ENCODE assay signal across 1 cellular context in the genomic region with DNA sequence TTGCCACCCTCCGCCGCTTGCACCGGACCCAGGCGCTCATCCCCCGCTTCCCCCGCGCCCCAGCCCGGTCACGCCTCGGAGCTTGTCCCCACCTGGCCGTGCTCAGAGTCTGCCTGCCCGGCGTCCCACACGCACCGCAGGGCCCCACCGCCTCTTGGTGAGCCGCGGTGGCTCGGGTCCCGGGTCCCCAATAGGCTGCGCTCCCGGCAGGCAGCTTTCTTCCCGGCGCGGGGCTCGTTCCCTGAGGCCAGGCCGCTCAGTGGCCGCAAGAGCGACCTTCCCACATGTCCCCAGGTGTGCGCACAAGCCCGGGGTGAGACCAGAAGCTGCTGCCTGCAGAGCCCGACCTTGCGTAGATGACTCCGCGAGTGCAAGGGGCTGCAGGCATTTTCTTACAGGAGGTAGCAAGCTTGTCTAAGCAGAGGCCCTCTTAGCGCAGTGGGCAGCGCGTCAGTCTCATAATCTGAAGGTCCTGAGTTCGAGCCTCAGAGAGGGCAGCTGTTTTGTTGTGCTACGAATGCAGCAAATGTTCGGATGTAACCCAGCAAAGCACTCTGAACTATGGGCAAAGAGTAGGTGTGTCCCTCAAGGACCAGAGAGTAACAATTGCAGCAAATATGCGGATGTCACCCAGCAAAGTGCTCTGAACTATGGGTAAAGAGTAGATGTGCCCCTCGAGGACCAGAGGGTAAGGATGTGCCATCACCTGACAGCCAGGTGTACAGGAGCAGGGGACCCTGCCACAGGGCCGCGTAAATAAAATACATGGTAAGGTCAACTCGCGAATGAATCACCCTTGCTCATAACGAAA.
A peak's percentile ranks its signal among the peaks of the same experiment; 100 is the strongest.
TF ChIP-seq lines count a peak whose summit lies in the region.

No MANE protein-coding gene starts in this region.

TF ChIP-seq in HepG2, 621 proteins besides CTCF, POLR2A, EP300 and RAD21 (continued from another document and continues in another):
- TF ChIP-seq, protein P1, sequence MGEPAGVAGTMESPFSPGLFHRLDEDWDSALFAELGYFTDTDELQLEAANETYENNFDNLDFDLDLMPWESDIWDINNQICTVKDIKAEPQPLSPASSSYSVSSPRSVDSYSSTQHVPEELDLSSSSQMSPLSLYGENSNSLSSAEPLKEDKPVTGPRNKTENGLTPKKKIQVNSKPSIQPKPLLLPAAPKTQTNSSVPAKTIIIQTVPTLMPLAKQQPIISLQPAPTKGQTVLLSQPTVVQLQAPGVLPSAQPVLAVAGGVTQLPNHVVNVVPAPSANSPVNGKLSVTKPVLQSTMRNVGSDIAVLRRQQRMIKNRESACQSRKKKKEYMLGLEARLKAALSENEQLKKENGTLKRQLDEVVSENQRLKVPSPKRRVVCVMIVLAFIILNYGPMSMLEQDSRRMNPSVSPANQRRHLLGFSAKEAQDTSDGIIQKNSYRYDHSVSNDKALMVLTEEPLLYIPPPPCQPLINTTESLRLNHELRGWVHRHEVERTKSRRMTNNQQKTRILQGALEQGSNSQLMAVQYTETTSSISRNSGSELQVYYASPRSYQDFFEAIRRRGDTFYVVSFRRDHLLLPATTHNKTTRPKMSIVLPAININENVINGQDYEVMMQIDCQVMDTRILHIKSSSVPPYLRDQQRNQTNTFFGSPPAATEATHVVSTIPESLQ (CRISPR knock-in tag; conservative IDR thresholded peaks at IDR 0.05), result peak; percentile 97
- no peak for TF ChIP-seq ZNF382 (CRISPR knock-in tag; IDR thresholded peaks at IDR 0.05; ENCODE audit: borderline replicate concordance)
- TF ChIP-seq FOXJ3 (CRISPR knock-in tag; IDR thresholded peaks at IDR 0.05; ENCODE audit: borderline replicate concordance), result peak; percentile 94
- TF ChIP-seq PHB2 (IDR thresholded peaks at IDR 0.05; ENCODE audit: partially characterized antibody), result no peak
- TF ChIP-seq, protein P2, sequence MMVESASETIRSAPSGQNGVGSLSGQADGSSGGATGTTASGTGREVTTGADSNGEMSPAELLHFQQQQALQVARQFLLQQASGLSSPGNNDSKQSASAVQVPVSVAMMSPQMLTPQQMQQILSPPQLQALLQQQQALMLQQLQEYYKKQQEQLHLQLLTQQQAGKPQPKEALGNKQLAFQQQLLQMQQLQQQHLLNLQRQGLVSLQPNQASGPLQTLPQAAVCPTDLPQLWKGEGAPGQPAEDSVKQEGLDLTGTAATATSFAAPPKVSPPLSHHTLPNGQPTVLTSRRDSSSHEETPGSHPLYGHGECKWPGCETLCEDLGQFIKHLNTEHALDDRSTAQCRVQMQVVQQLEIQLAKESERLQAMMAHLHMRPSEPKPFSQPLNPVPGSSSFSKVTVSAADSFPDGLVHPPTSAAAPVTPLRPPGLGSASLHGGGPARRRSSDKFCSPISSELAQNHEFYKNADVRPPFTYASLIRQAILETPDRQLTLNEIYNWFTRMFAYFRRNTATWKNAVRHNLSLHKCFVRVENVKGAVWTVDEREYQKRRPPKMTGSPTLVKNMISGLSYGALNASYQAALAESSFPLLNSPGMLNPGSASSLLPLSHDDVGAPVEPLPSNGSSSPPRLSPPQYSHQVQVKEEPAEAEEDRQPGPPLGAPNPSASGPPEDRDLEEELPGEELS (CRISPR knock-in tag; IDR thresholded peaks at IDR 0.05), result peak; percentile 84
- peak; percentile 97 for TF ChIP-seq SALL1 (CRISPR knock-in tag; IDR thresholded peaks at IDR 0.05)
- TF ChIP-seq, protein P3, sequence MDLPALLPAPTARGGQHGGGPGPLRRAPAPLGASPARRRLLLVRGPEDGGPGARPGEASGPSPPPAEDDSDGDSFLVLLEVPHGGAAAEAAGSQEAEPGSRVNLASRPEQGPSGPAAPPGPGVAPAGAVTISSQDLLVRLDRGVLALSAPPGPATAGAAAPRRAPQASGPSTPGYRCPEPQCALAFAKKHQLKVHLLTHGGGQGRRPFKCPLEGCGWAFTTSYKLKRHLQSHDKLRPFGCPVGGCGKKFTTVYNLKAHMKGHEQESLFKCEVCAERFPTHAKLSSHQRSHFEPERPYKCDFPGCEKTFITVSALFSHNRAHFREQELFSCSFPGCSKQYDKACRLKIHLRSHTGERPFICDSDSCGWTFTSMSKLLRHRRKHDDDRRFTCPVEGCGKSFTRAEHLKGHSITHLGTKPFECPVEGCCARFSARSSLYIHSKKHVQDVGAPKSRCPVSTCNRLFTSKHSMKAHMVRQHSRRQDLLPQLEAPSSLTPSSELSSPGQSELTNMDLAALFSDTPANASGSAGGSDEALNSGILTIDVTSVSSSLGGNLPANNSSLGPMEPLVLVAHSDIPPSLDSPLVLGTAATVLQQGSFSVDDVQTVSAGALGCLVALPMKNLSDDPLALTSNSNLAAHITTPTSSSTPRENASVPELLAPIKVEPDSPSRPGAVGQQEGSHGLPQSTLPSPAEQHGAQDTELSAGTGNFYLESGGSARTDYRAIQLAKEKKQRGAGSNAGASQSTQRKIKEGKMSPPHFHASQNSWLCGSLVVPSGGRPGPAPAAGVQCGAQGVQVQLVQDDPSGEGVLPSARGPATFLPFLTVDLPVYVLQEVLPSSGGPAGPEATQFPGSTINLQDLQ (CRISPR knock-in tag; IDR thresholded peaks at IDR 0.05), result peak; percentile 72; the same call in 1 of the 2 replicates
- no peak for TF ChIP-seq MLLT10 (CRISPR knock-in tag; IDR thresholded peaks at IDR 0.05)
- TF ChIP-seq PAX8 (CRISPR knock-in tag; IDR thresholded peaks at IDR 0.05; ENCODE audit: borderline replicate concordance), result peak; percentile 73; the same call in 1 of the 2 replicates
- 0 out of 2 replicates have a peak, but pooled peaks have one; percentile 50 for TF ChIP-seq ZNF879 (CRISPR knock-in tag; IDR thresholded peaks at IDR 0.05)
- TF ChIP-seq MEIS2 (CRISPR knock-in tag; IDR thresholded peaks at IDR 0.05), result peak; percentile 73
- TF ChIP-seq ZNF20 (CRISPR knock-in tag; IDR thresholded peaks at IDR 0.05), result no peak
- TF ChIP-seq, protein P4, sequence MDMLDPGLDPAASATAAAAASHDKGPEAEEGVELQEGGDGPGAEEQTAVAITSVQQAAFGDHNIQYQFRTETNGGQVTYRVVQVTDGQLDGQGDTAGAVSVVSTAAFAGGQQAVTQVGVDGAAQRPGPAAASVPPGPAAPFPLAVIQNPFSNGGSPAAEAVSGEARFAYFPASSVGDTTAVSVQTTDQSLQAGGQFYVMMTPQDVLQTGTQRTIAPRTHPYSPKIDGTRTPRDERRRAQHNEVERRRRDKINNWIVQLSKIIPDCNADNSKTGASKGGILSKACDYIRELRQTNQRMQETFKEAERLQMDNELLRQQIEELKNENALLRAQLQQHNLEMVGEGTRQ (IDR thresholded peaks at IDR 0.05; ENCODE audit: low read depth, low read length), result peak; percentile 50; the same call in 1 of the 2 replicates
- TF ChIP-seq, protein P4 (CRISPR knock-in tag; IDR thresholded peaks at IDR 0.05; ENCODE audit: borderline replicate concordance), result peak; percentile 34; the same call in 1 of the 2 replicates
- TF ChIP-seq SIX1 (CRISPR knock-in tag; IDR thresholded peaks at IDR 0.05; ENCODE audit: borderline replicate concordance), result 0 out of 2 replicates have a peak, but pooled peaks have one; percentile 43
- TF ChIP-seq MTF2 (CRISPR knock-in tag; IDR thresholded peaks at IDR 0.05; ENCODE audit: borderline replicate concordance), result no peak; the same call in 1 of the 2 replicates
- TF ChIP-seq, protein P5, sequence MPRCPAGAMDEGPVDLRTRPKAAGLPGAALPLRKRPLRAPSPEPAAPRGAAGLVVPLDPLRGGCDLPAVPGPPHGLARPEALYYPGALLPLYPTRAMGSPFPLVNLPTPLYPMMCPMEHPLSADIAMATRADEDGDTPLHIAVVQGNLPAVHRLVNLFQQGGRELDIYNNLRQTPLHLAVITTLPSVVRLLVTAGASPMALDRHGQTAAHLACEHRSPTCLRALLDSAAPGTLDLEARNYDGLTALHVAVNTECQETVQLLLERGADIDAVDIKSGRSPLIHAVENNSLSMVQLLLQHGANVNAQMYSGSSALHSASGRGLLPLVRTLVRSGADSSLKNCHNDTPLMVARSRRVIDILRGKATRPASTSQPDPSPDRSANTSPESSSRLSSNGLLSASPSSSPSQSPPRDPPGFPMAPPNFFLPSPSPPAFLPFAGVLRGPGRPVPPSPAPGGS (CRISPR knock-in tag; IDR thresholded peaks at IDR 0.05), result peak; percentile 77
- peak; percentile 93 for TF ChIP-seq ZNF792 (CRISPR knock-in tag; IDR thresholded peaks at IDR 0.05)
- TF ChIP-seq AHR (CRISPR knock-in tag; IDR thresholded peaks at IDR 0.05), result peak; percentile 84
- TF ChIP-seq, protein P6, sequence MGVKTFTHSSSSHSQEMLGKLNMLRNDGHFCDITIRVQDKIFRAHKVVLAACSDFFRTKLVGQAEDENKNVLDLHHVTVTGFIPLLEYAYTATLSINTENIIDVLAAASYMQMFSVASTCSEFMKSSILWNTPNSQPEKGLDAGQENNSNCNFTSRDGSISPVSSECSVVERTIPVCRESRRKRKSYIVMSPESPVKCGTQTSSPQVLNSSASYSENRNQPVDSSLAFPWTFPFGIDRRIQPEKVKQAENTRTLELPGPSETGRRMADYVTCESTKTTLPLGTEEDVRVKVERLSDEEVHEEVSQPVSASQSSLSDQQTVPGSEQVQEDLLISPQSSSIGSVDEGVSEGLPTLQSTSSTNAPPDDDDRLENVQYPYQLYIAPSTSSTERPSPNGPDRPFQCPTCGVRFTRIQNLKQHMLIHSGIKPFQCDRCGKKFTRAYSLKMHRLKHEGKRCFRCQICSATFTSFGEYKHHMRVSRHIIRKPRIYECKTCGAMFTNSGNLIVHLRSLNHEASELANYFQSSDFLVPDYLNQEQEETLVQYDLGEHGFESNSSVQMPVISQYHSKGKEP (CRISPR knock-in tag; IDR thresholded peaks at IDR 0.05), result peak; percentile 72; the same call in 1 of the 2 replicates
- TF ChIP-seq ZNF839 (CRISPR knock-in tag; IDR thresholded peaks at IDR 0.05; ENCODE audit: borderline replicate concordance), result peak; percentile 62; the same call in 1 of the 2 replicates
- no peak for TF ChIP-seq ZNF207 (IDR thresholded peaks at IDR 0.05; ENCODE audit: borderline replicate concordance)
- TF ChIP-seq ZNF556 (CRISPR knock-in tag; IDR thresholded peaks at IDR 0.05; ENCODE audit: borderline replicate concordance), result peak; percentile 99
- 0 out of 2 replicates have a peak, but pooled peaks have one; percentile 72 for TF ChIP-seq TOE1 (CRISPR knock-in tag; IDR thresholded peaks at IDR 0.05)
- TF ChIP-seq, protein P7, sequence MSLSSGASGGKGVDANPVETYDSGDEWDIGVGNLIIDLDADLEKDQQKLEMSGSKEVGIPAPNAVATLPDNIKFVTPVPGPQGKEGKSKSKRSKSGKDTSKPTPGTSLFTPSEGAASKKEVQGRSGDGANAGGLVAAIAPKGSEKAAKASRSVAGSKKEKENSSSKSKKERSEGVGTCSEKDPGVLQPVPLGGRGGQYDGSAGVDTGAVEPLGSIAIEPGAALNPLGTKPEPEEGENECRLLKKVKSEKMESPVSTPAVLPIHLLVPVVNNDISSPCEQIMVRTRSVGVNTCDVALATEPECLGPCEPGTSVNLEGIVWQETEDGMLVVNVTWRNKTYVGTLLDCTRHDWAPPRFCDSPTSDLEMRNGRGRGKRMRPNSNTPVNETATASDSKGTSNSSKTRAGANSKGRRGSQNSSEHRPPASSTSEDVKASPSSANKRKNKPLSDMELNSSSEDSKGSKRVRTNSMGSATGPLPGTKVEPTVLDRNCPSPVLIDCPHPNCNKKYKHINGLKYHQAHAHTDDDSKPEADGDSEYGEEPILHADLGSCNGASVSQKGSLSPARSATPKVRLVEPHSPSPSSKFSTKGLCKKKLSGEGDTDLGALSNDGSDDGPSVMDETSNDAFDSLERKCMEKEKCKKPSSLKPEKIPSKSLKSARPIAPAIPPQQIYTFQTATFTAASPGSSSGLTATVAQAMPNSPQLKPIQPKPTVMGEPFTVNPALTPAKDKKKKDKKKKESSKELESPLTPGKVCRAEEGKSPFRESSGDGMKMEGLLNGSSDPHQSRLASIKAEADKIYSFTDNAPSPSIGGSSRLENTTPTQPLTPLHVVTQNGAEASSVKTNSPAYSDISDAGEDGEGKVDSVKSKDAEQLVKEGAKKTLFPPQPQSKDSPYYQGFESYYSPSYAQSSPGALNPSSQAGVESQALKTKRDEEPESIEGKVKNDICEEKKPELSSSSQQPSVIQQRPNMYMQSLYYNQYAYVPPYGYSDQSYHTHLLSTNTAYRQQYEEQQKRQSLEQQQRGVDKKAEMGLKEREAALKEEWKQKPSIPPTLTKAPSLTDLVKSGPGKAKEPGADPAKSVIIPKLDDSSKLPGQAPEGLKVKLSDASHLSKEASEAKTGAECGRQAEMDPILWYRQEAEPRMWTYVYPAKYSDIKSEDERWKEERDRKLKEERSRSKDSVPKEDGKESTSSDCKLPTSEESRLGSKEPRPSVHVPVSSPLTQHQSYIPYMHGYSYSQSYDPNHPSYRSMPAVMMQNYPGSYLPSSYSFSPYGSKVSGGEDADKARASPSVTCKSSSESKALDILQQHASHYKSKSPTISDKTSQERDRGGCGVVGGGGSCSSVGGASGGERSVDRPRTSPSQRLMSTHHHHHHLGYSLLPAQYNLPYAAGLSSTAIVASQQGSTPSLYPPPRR (CRISPR knock-in tag; IDR thresholded peaks at IDR 0.05; ENCODE audit: borderline replicate concordance), result peak; percentile 83; the same call in 1 of the 2 replicates
- peak; percentile 33 for TF ChIP-seq NFYC (CRISPR knock-in tag; IDR thresholded peaks at IDR 0.05)
- peak; percentile 92; the same call in 1 of the 2 replicates for TF ChIP-seq RELA (CRISPR knock-in tag; IDR thresholded peaks at IDR 0.05)
- TF ChIP-seq ZNF570 (CRISPR knock-in tag; IDR thresholded peaks at IDR 0.05; ENCODE audit: borderline replicate concordance), result 0 out of 2 replicates have a peak, but pooled peaks have one; percentile 35
- TF ChIP-seq FIP1L1 (IDR thresholded peaks at IDR 0.05; ENCODE audit: borderline replicate concordance, insufficient read depth, low read depth, low read length), result no peak
- TF ChIP-seq ZNF180 (CRISPR knock-in tag; IDR thresholded peaks at IDR 0.05; ENCODE audit: borderline replicate concordance, low read depth), result peak; percentile 95; the same call in 1 of the 2 replicates
- TF ChIP-seq FOXM1 (CRISPR knock-in tag; IDR thresholded peaks at IDR 0.05), result 0 out of 2 replicates have a peak, but pooled peaks have one; percentile 10
- TF ChIP-seq, protein P8, sequence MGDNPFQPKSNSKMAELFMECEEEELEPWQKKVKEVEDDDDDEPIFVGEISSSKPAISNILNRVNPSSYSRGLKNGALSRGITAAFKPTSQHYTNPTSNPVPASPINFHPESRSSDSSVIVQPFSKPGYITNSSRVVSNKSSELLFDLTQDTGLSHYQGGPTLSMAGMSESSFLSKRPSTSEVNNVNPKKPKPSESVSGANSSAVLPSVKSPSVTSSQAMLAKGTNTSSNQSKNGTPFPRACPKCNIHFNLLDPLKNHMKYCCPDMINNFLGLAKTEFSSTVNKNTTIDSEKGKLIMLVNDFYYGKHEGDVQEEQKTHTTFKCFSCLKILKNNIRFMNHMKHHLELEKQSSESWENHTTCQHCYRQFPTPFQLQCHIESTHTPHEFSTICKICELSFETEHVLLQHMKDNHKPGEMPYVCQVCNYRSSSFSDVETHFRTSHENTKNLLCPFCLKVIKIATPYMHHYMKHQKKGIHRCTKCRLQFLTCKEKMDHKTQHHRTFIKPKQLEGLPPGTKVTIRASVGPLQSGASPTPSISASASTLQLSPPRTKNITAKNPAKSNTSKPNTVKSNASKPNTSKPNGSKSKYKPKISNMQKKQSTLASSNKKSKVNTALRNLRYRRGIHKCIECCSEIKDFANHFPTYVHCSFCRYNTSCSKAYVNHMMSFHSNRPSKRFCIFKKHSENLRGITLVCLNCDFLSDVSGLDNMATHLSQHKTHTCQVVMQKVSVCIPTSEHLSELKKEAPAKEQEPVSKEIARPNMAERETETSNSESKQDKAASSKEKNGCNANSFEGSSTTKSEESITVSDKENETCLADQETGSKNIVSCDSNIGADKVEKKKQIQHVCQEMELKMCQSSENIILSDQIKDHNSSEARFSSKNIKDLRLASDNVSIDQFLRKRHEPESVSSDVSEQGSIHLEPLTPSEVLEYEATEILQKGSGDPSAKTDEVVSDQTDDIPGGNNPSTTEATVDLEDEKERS (CRISPR knock-in tag; IDR thresholded peaks at IDR 0.05), result peak; percentile 96
